ENCODE assay signal across 10 cellular contexts in genomic region chr20:53080969-53081871, GRCh38.
DNase-seq lines count a peak whose midpoint lies in the region; ATAC-seq and TF ChIP-seq lines count a peak whose summit lies in the region.
"Had no signal": no experiment of that assay in that cellular context is flagged by ENCODE, and none has a peak within 500 bp of the region (broad histone marks: within the 10 kb centered on the region; RNA-seq: fewer than 3 reads in every experiment).

No MANE protein-coding gene starts in this region.

- H3K9me3 ChIP-seq in right lobe of liver: no peaks in the 10 kb centered on the region
- H3K9me3 ChIP-seq: ovary had no signal

- H3K4me1 ChIP-seq in right lobe of liver: peaks cover 0 to 65% (median 19%) of the 10 kb centered on the region in 4 donors

- intact Hi-C loops in right lobe of liver (cut with DNase I): no loop called here

- ATAC-seq in right lobe of liver (peak; percentile 41 to 64 (median 58)), GM19395 (IDR thresholded peaks at IDR 0.05; ENCODE audit: unreplicated experiment) (no peak)

- TF ChIP-seq POLR2A in right lobe of liver (IDR thresholded peaks at IDR 0.05): peak; percentile 62

- no peaks in the 10 kb centered on the region for H3K27me3 ChIP-seq in right lobe of liver
- H3K27me3 ChIP-seq: ovary had no signal

- WGBS in right lobe of liver (ENCODE audit: insufficient coverage, low coverage, low lambda C conversion rate, missing lambda C conversion rate): 31% methylated on average over 10 of the region's 10 CpGs

- H3K27ac ChIP-seq in right lobe of liver: peak overlapping the region; percentile 89 to 99 (median 93)
- H3K27ac ChIP-seq: ovary had no signal

- peak; percentile 13 for DNase-seq in stimulated activated naive CD4-positive, alpha-beta T cell treated with Interleukin-2 at 50 U/mL for 16 hours (lab: John Stamatoyannopoulos, UW)
- DNase-seq in stimulated activated naive CD4-positive, alpha-beta T cell (lab: John Stamatoyannopoulos, UW): no peak
- DNase-seq in activated naive CD4-positive, alpha-beta T cell treated with anti-CD3 and anti-CD28 coated beads, Interleukin-2, amount 50 U/mL, for 16 hours: peak; percentile 46
- DNase-seq in right lobe of liver (peak; percentile 68 to 75 (median 70)), NCI-H187 treated with DMSO at 0.1 percent for 48 hours (lab: John Stamatoyannopoulos, UW) (no peak), NCI-H1105 (lab: John Stamatoyannopoulos, UW) (no peak), NCI-H82 (lab: John Stamatoyannopoulos, UW) (no peak)
- DNase-seq: NCI-H226 had no signal

- no peaks in the 10 kb centered on the region for H3K36me3 ChIP-seq in right lobe of liver
- H3K36me3 ChIP-seq: ovary had no signal

- no peak overlapping the region for H3K4me3 ChIP-seq in right lobe of liver
- H3K4me3 ChIP-seq: ovary had no signal

- TF ChIP-seq CTCF in right lobe of liver (IDR thresholded peaks at IDR 0.05): no peak

Comparison
In these comparisons a context has a peak if more than half of its experiments do, and no peak if none do; other contexts are left out.
1. DNase-seq: peak in stimulated activated naive CD4-positive, alpha-beta T cell treated with Interleukin-2 at 50 U/mL for 16 hours (single experiment), activated naive CD4-positive, alpha-beta T cell treated with anti-CD3 and anti-CD28 coated beads, Interleukin-2, amount 50 U/mL, for 16 hours (single experiment) and right lobe of liver (3 of 3); none in stimulated activated naive CD4-positive, alpha-beta T cell (0 of 6), NCI-H187 treated with DMSO at 0.1 percent for 48 hours (single experiment), NCI-H1105 (single experiment) and NCI-H82 (single experiment).